Comparison of ENCODE assay signal across 16 cellular contexts in genomic region chr10:110750931-110751330, GRCh38.
DNase-seq lines count a peak whose midpoint lies in the region; ATAC-seq lines count a peak whose summit lies in the region.
"Had no signal": no experiment of that assay in that cellular context is flagged by ENCODE, and none has a peak within 500 bp of the region (broad histone marks: within the 10 kb centered on the region; RNA-seq: fewer than 3 reads in every experiment).

No MANE protein-coding gene starts in this region.

- CTCF ChIA-PET in T-cell (lab: Charles Lee), result interaction anchor here in 1 of 2 donors (0.6 to 1.3 kb wide), 3 partner anchors 52 to 143 kb away, joined by 3 to 5 read pairs (median 4); partner anchors contain the start of gene PDCD4

- H3K4me1 Mint-ChIP-seq in activated T-cell treated with anti-CD3 and anti-CD28 coated beads, Interleukin-2, amount 50 U/mL, for 72 hours (ENCODE audit: low read depth), result peaks cover 83% of the 10 kb centered on the region
- peaks cover 58% of the 10 kb centered on the region for H3K4me1 Mint-ChIP-seq in activated T-cell treated with anti-CD3 and anti-CD28 coated beads, Interleukin-2, amount 50 U/mL, for 4 hours (ENCODE audit: low read depth)
- H3K4me1 Mint-ChIP-seq in T-cell, result peaks cover 57 to 75% (median 59%) of the 10 kb centered on the region in 3 donors
- peaks cover 76% of the 10 kb centered on the region for H3K4me1 Mint-ChIP-seq in activated naive CD8-positive, alpha-beta T cell treated with anti-CD3 and anti-CD28 coated beads, Interleukin-2, amount 50 U/mL, for 24 hours

- peaks cover 14 to 22% of the 10 kb centered on the region in 2 donors for H3K36me3 Mint-ChIP-seq in activated T-cell treated with anti-CD3 and anti-CD28 coated beads, Interleukin-2, amount 50 U/mL, for 72 hours (ENCODE audit: insufficient read depth in 2 of 2)
- H3K36me3 Mint-ChIP-seq in activated T-cell treated with anti-CD3 and anti-CD28 coated beads, Interleukin-2, amount 50 U/mL, for 4 hours (ENCODE audit: insufficient read depth), result no peaks in the 10 kb centered on the region
- no peaks in the 10 kb centered on the region for H3K36me3 Mint-ChIP-seq in T-cell
- peaks cover 22% of the 10 kb centered on the region for H3K36me3 Mint-ChIP-seq in activated naive CD8-positive, alpha-beta T cell treated with anti-CD3 and anti-CD28 coated beads, Interleukin-2, amount 50 U/mL, for 24 hours (ENCODE audit: low read depth)

- peak; percentile 12 to 16 for ATAC-seq in activated T-cell treated with anti-CD3 and anti-CD28 coated beads, Interleukin-2, amount 50 U/mL, for 72 hours (replicated peaks in 1 of 2)
- ATAC-seq in activated T-cell treated with anti-CD3 and anti-CD28 coated beads, Interleukin-2, amount 50 U/mL, for 4 hours, result no peak
- ATAC-seq in T-cell (replicated peaks in 1 of 4) (peak; percentile 76 to 94 (median 84)), GM21526 (IDR thresholded peaks at IDR 0.05; ENCODE audit: low FRiP score, unreplicated experiment) (no peak), HG03175 (IDR thresholded peaks at IDR 0.05; ENCODE audit: unreplicated experiment) (no peak)
- peak; percentile 13 for ATAC-seq in activated naive CD8-positive, alpha-beta T cell treated with anti-CD3 and anti-CD28 coated beads, Interleukin-2, amount 50 U/mL, for 24 hours
- peak; percentile 8 for ATAC-seq in stimulated activated naive CD8-positive, alpha-beta T cell treated with anti-CD3 and anti-CD28 coated beads, Interleukin-15, Interleukin-2, amounts not matched to agents 100 U/mL and 50 U/mL, for 24 hours
- ATAC-seq: HepG2 had no signal

- peaks cover 7 to 12% of the 10 kb centered on the region in 2 donors for H3K9me3 Mint-ChIP-seq in activated T-cell treated with anti-CD3 and anti-CD28 coated beads, Interleukin-2, amount 50 U/mL, for 72 hours
- peaks cover 17% of the 10 kb centered on the region for H3K9me3 Mint-ChIP-seq in activated T-cell treated with anti-CD3 and anti-CD28 coated beads, Interleukin-2, amount 50 U/mL, for 4 hours
- H3K9me3 Mint-ChIP-seq in T-cell, result peaks cover 6 to 17% (median 6%) of the 10 kb centered on the region in 3 donors
- H3K9me3 Mint-ChIP-seq in activated naive CD8-positive, alpha-beta T cell treated with anti-CD3 and anti-CD28 coated beads, Interleukin-2, amount 50 U/mL, for 24 hours, result peaks cover 13% of the 10 kb centered on the region

- no peaks in the 10 kb centered on the region for H3K27me3 Mint-ChIP-seq in activated T-cell treated with anti-CD3 and anti-CD28 coated beads, Interleukin-2, amount 50 U/mL, for 72 hours (ENCODE audit: low read depth)
- no peaks in the 10 kb centered on the region for H3K27me3 Mint-ChIP-seq in activated T-cell treated with anti-CD3 and anti-CD28 coated beads, Interleukin-2, amount 50 U/mL, for 4 hours (ENCODE audit: low read depth)
- H3K27me3 Mint-ChIP-seq in T-cell, result no peaks in the 10 kb centered on the region
- H3K27me3 Mint-ChIP-seq in activated naive CD8-positive, alpha-beta T cell treated with anti-CD3 and anti-CD28 coated beads, Interleukin-2, amount 50 U/mL, for 24 hours, result no peaks in the 10 kb centered on the region

- H3K4me3 Mint-ChIP-seq in activated T-cell treated with anti-CD3 and anti-CD28 coated beads, Interleukin-2, amount 50 U/mL, for 72 hours, result peak overlapping the region; percentile 42 to 46
- no peak overlapping the region for H3K4me3 Mint-ChIP-seq in activated T-cell treated with anti-CD3 and anti-CD28 coated beads, Interleukin-2, amount 50 U/mL, for 4 hours
- peak overlapping the region in 1 of 3 donors; percentile 52 for H3K4me3 Mint-ChIP-seq in T-cell
- no peak overlapping the region for H3K4me3 Mint-ChIP-seq in activated naive CD8-positive, alpha-beta T cell treated with anti-CD3 and anti-CD28 coated beads, Interleukin-2, amount 50 U/mL, for 24 hours
- H3K4me3 Mint-ChIP-seq: H9 had no signal

- no peak for DNase-seq in activated T-cell treated with anti-CD3 and anti-CD28 coated beads, Interleukin-2, amount 50 U/mL, for 72 hours
- DNase-seq in activated T-cell treated with anti-CD3 and anti-CD28 coated beads, Interleukin-2, amount 50 U/mL, for 4 hours, result no peak
- DNase-seq in T-cell, result peak in 4 of 34 experiments; percentile 4 to 14 (median 12)
- no peak for DNase-seq in activated naive CD8-positive, alpha-beta T cell treated with anti-CD3 and anti-CD28 coated beads, Interleukin-2, amount 50 U/mL, for 24 hours
- no peak for DNase-seq in stimulated activated naive CD8-positive, alpha-beta T cell treated with anti-CD3 and anti-CD28 coated beads, Interleukin-15, Interleukin-2, amounts not matched to agents 100 U/mL and 50 U/mL, for 24 hours
- no peak for DNase-seq in NCI-H1436 treated with DMSO at 0.1 percent for 48 hours (lab: John Stamatoyannopoulos, UW)
- DNase-seq: C1 segment of cervical spinal cord, Calu3, H9, MG63, NCI-H1105 treated with DMSO at 0.1 percent for 48 hours, NCI-H1930, NCI-H510A had no signal

- H3K27ac Mint-ChIP-seq in activated T-cell treated with anti-CD3 and anti-CD28 coated beads, Interleukin-2, amount 50 U/mL, for 72 hours, result peak overlapping the region; percentile 60
- peak overlapping the region; percentile 80 for H3K27ac Mint-ChIP-seq in T-cell
- peak overlapping the region; percentile 88 for H3K27ac Mint-ChIP-seq in activated naive CD8-positive, alpha-beta T cell treated with anti-CD3 and anti-CD28 coated beads, Interleukin-2, amount 50 U/mL, for 24 hours
- H3K27ac Mint-ChIP-seq: H9 had no signal

- POLR2A ChIA-PET in T-cell (lab: Charles Lee), result interaction anchor here in 1 of 2 donors (1.1 kb wide), 2 partner anchors 122 to 136 kb away, joined by 4 to 6 read pairs; no protein-coding TSS in a partner anchor

Comparison
In these comparisons a context has a peak if more than half of its experiments do, and no peak if none do; other contexts are left out.
1. ATAC-seq: peak in activated T-cell treated with anti-CD3 and anti-CD28 coated beads, Interleukin-2, amount 50 U/mL, for 72 hours (2 of 2), T-cell (4 of 4), activated naive CD8-positive, alpha-beta T cell treated with anti-CD3 and anti-CD28 coated beads, Interleukin-2, amount 50 U/mL, for 24 hours (single experiment) and stimulated activated naive CD8-positive, alpha-beta T cell treated with anti-CD3 and anti-CD28 coated beads, Interleukin-15, Interleukin-2, amounts not matched to agents 100 U/mL and 50 U/mL, for 24 hours (single experiment); none in activated T-cell treated with anti-CD3 and anti-CD28 coated beads, Interleukin-2, amount 50 U/mL, for 4 hours (0 of 2), GM21526 (single experiment) and HG03175 (single experiment).
2. H3K4me3 Mint-ChIP-seq: peak in activated T-cell treated with anti-CD3 and anti-CD28 coated beads, Interleukin-2, amount 50 U/mL, for 72 hours (2 of 2); none in activated T-cell treated with anti-CD3 and anti-CD28 coated beads, Interleukin-2, amount 50 U/mL, for 4 hours (single experiment) and activated naive CD8-positive, alpha-beta T cell treated with anti-CD3 and anti-CD28 coated beads, Interleukin-2, amount 50 U/mL, for 24 hours (single experiment).
3. Peak in every context shown above with its lines, with median percentiles within 50 percentile points of each other: H3K27ac Mint-ChIP-seq.